Comparison of ENCODE assay signal across 20 cellular contexts in genomic region chr12:78186670-78187069, GRCh38.
"Had no signal": no experiment of that assay in that cellular context is flagged by ENCODE, and none has a peak within 500 bp of the region (broad histone marks: within the 10 kb centered on the region; RNA-seq: fewer than 3 reads in every experiment).

No MANE protein-coding gene starts in this region.

- H3K9me3 ChIP-seq: MG63, SK-N-SH had no signal

- H3K4me3 ChIP-seq: MG63 had no signal

- ATAC-seq: T-cell had no signal

- H3K27me3 Mint-ChIP-seq: T-cell had no signal

- H3K4me3 Mint-ChIP-seq: T-cell had no signal

- H3K9me2 ChIP-seq: SK-N-SH had no signal

- H3K27ac Mint-ChIP-seq: T-cell had no signal

- H3K9ac ChIP-seq: SK-N-SH had no signal

- DNase-seq: Karpas-422, KG1, MG63, NCI-H1092, NCI-H1105 treated with DMSO at 0.1 percent for 48 hours, NCI-H1436, NCI-H187, NCI-H2029, NCI-H2081 treated with DMSO at 0.1 percent for 48 hours, NCI-H2171, NCI-H226, NCI-H446, NCI-H510A, NCI-H524 treated with DMSO at 0.1 percent for 48 hours, RPMI8226, SHP77, SK-N-SH, SW 1271, T-cell had no signal

- H3K4me1 Mint-ChIP-seq: T-cell had no signal

- H3K9me3 Mint-ChIP-seq: T-cell had no signal

- H3K27me3 ChIP-seq: MG63 had no signal

- H3K27ac ChIP-seq: HL-60 had no signal

- H3K36me3 Mint-ChIP-seq: T-cell had no signal

- H3K4me2 ChIP-seq: SK-N-SH had no signal
